Comparison of ENCODE assay signal across 23 cellular contexts in the genomic region with DNA sequence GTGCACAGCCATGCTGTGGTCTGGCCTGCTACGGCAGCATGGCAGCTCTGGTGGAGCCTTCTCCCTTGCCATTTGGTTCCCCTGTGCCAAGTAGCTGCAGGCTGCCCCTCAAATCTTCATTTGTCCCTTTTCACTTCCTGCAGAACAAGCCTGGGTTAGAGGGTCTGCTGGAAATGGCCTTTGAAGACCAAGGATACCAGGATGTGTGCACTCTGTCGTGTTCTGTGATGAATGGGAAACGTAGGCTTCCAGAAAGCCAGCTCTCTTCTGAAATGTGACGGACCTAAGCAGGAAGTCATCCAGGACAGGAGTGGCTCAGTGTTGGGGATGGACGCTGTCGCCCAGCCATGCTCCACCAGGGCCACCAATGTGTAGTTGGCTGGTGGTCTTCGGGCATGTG. TPM values are rescaled to one million over a fixed set of nuclear protein-coding genes. Genes with fewer than 3 reads are reported as not detected.
DNase-seq lines count a peak whose midpoint lies in the region; TF ChIP-seq lines count a peak whose summit lies in the region.
"Had no signal": no experiment of that assay in that cellular context is flagged by ENCODE, and none has a peak within 500 bp of the region (broad histone marks: within the 10 kb centered on the region; RNA-seq: fewer than 3 reads in every experiment).

No MANE protein-coding gene starts in this region.

- TF ChIP-seq POLR2A in spleen (IDR thresholded peaks at IDR 0.05), result no peak

- peaks cover 45% of the 10 kb centered on the region for H3K4me1 ChIP-seq in effector memory CD4-positive, alpha-beta T cell (ENCODE audit: control insufficient read depth, insufficient read depth, low read length, poor library complexity, severe bottlenecking)
- peaks cover 18 to 64% (median 37%) of the 10 kb centered on the region in 6 donors for H3K4me1 ChIP-seq in spleen

- H3K36me3 Mint-ChIP-seq in activated naive CD4-positive, alpha-beta T cell treated with anti-CD3 and anti-CD28 coated beads, Interleukin-2, amount 10 ng/mL, durations not matched to agents 7 days and 5 days, result peaks cover 41% of the 10 kb centered on the region

- intact Hi-C loops in spleen (cut with DNase I; ENCODE audit: low total_unique reads), result no loop called here

- H3K36me3 ChIP-seq in SK-N-MC (ENCODE audit: insufficient read depth, low read length) (peaks cover 50% of the 10 kb centered on the region), spleen (peaks cover 0 to 66% (median 54%) of the 10 kb centered on the region in 6 donors), MG63 (peaks cover 71% of the 10 kb centered on the region)
- H3K36me3 ChIP-seq in effector memory CD4-positive, alpha-beta T cell (ENCODE audit: control insufficient read depth, insufficient read depth, low read length), result peaks cover 37% of the 10 kb centered on the region

- H3K4me3 Mint-ChIP-seq in activated naive CD4-positive, alpha-beta T cell treated with anti-CD3 and anti-CD28 coated beads, Interleukin-2, amount 10 ng/mL, durations not matched to agents 7 days and 5 days, result no peak overlapping the region

- no peaks in the 10 kb centered on the region for H3K27me3 Mint-ChIP-seq in activated naive CD4-positive, alpha-beta T cell treated with anti-CD3 and anti-CD28 coated beads, Interleukin-2, amount 10 ng/mL, durations not matched to agents 7 days and 5 days

- H3K27ac ChIP-seq in SK-N-MC (peak overlapping the region; percentile 68), spleen (peak overlapping the region in 5 of 8 donors; percentile 33 to 76 (median 55))
- peak overlapping the region; percentile 81 for H3K27ac ChIP-seq in effector memory CD4-positive, alpha-beta T cell (ENCODE audit: insufficient read depth, low read length, poor library complexity, severe bottlenecking)
- H3K27ac ChIP-seq: epithelial cell of prostate, left lung, parathyroid adenoma, suprapubic skin had no signal

- H3K9ac ChIP-seq in SK-N-MC (ENCODE audit: insufficient read length), result no peak overlapping the region
- H3K9ac ChIP-seq: parathyroid adenoma had no signal

- peak overlapping the region; percentile 86 for H3K27ac Mint-ChIP-seq in activated naive CD4-positive, alpha-beta T cell treated with anti-CD3 and anti-CD28 coated beads, Interleukin-2, amount 10 ng/mL, durations not matched to agents 7 days and 5 days

- H3K9me3 Mint-ChIP-seq in activated naive CD4-positive, alpha-beta T cell treated with anti-CD3 and anti-CD28 coated beads, Interleukin-2, amount 10 ng/mL, durations not matched to agents 7 days and 5 days, result no peaks in the 10 kb centered on the region

- H3K9me3 ChIP-seq in SK-N-MC (ENCODE audit: low read depth, low read length) (no peaks in the 10 kb centered on the region), spleen (no peaks in the 10 kb centered on the region), MG63 (no peaks in the 10 kb centered on the region)
- H3K9me3 ChIP-seq in effector memory CD4-positive, alpha-beta T cell (ENCODE audit: control insufficient read depth, low read length), result no peaks in the 10 kb centered on the region
- H3K9me3 ChIP-seq: left lung, mucosa of descending colon, suprapubic skin had no signal

- no peak for TF ChIP-seq CTCF in spleen (IDR thresholded peaks at IDR 0.05 in 8 of 11, conservative IDR thresholded peaks at IDR 0.05 in 3 of 11)

- DNase-seq in activated naive CD4-positive, alpha-beta T cell treated with anti-CD3 and anti-CD28 coated beads, Interleukin-2, amount 10 ng/mL, durations not matched to agents 7 days and 5 days, result no peak
- no peak for DNase-seq in activated naive CD4-positive, alpha-beta T cell treated with anti-CD3 and anti-CD28 coated beads, Interleukin-2, amount 50 U/mL, for 16 hours
- no peak for DNase-seq in SK-N-MC (ENCODE audit: low read depth, low spot score)
- no peak for DNase-seq in effector memory CD4-positive, alpha-beta T cell
- no peak for DNase-seq in spleen
- no peak for DNase-seq in NCI-H526 (lab: John Stamatoyannopoulos, UW)
- DNase-seq in MG63, result no peak
- DNase-seq in NCI-H226, result no peak
- DNase-seq: activated CD4-positive, alpha-beta T cell treated with anti-CD3 and anti-CD28 coated beads, Interleukin-2, amount 50 U/mL, for 4 hours; activated effector memory CD4-positive, alpha-beta T cell treated with Interleukin-2 at 50 U/mL for 16 hours; cortex of kidney; left lung; mucosa of descending colon; NCI-H187; NCI-H510A; stimulated activated CD4-positive, alpha-beta T cell treated with anti-CD3 and anti-CD28 coated beads, Interleukin-4, amount 100 ng/mL, for 24 hours had no signal

- H3K4me1 Mint-ChIP-seq in activated naive CD4-positive, alpha-beta T cell treated with anti-CD3 and anti-CD28 coated beads, Interleukin-2, amount 10 ng/mL, durations not matched to agents 7 days and 5 days, result peaks cover 61% of the 10 kb centered on the region

- 57 to 86% (median 84%) methylated on average over 5 to 7 of the region's 7 CpGs for WGBS in spleen, 5 donors

- H3K4me3 ChIP-seq in SK-N-MC, result no peak overlapping the region
- H3K4me3 ChIP-seq in effector memory CD4-positive, alpha-beta T cell (ENCODE audit: insufficient read depth, low read depth, low read length, poor library complexity, severe bottlenecking), result no peak overlapping the region
- H3K4me3 ChIP-seq in spleen, result no peak overlapping the region
- H3K4me3 ChIP-seq in MG63, result no peak overlapping the region
- H3K4me3 ChIP-seq: left lung, mucosa of descending colon, suprapubic skin had no signal

- H3K27me3 ChIP-seq in effector memory CD4-positive, alpha-beta T cell (replicated peaks; ENCODE audit: control insufficient read depth, insufficient read depth, low read length, poor library complexity, severe bottlenecking), result no peaks in the 10 kb centered on the region
- H3K27me3 ChIP-seq in spleen (replicated peaks in 1 of 7) (no peaks in the 10 kb centered on the region), MG63 (no peaks in the 10 kb centered on the region)
- H3K27me3 ChIP-seq: suprapubic skin had no signal

- CTCF ChIA-PET in activated naive CD4-positive, alpha-beta T cell treated with anti-CD3 and anti-CD28 coated beads, Interleukin-2, amount 10 ng/mL, durations not matched to agents 7 days and 5 days (lab: Charles Lee), result interaction anchor here (2.8 kb wide), 1 partner anchor 150 kb away, joined by 10 read pairs; no protein-coding TSS in a partner anchor

RNA-seq across cellular contexts. Expression of a gene that starts 3.5 kb away (rescaled TPM):
- 10 to 100 TPM; 24.5 to 45.8 (median 30.0) TPM for total RNA-seq in spleen
- 10 to 100 TPM; 20.4 to 66.5 (median 47.5) TPM for polyA plus RNA-seq in spleen
- 6.7 and 12.8 TPM in 2 replicates for total RNA-seq in MG63 (2014; rRNA removed; shearing (Covaris generic); ENCODE audit: low replicate concordance)

RNA-seq across cellular contexts. Expression of a gene that starts 31.8 kb away (rescaled TPM):
- 10 to 100 TPM; 20.3 to 32.9 (median 25.0) TPM for total RNA-seq in spleen
- polyA plus RNA-seq in spleen, result 10 to 100 TPM; 21.1 to 24.2 (median 21.5) TPM
- 19.3 and 30.6 TPM in 2 replicates for total RNA-seq in MG63 (2014; rRNA removed; shearing (Covaris generic); ENCODE audit: low replicate concordance)

RNA-seq across cellular contexts. Expression of a gene that starts 46.1 kb away (rescaled TPM):
- not detected for total RNA-seq in spleen
- polyA plus RNA-seq in spleen, result not detected
- not detected in 2 replicates for total RNA-seq in MG63 (2014; rRNA removed; shearing (Covaris generic); ENCODE audit: low replicate concordance)
- total RNA-seq: frontal cortex, M059J, SK-MEL-5, skeletal muscle tissue, suprapubic skin had no signal
